Comparison of ENCODE assay signal across 17 cellular contexts in the genomic region with DNA sequence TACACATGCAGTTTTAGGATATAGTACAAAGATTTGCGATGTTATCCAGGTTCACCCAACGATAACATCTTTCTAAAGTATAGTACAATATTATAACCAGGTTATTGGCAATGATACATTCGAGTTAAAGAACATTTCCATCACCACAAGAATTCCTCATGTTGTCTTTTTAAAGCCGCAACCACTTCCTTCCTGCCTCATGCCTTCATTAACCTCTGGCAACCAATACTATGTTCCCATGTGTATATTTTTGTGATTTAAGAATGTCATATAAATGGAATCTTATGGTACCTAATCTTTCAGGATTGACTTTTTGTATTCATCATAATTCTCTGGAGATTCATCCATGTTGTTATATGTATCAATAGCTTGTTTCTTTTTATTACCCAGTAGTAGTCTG.
"Had no signal": no experiment of that assay in that cellular context is flagged by ENCODE, and none has a peak within 500 bp of the region (broad histone marks: within the 10 kb centered on the region; RNA-seq: fewer than 3 reads in every experiment).

No MANE protein-coding gene starts in this region.

- H3K27ac ChIP-seq: ascending aorta, cardiac muscle cell, tibial artery had no signal

- H3K36me3 Mint-ChIP-seq: activated naive CD4-positive, alpha-beta T cell treated with anti-CD3 and anti-CD28 coated beads, Interleukin-2, amount 10 ng/mL, durations not matched to agents 7 days and 5 days; memory B cell had no signal

- ATAC-seq: activated CD4-positive, CD25-positive, alpha-beta regulatory T cell treated with anti-CD3 and anti-CD28 coated beads, Interleukin-2, amount 50 U/mL, for 24 hours; activated naive CD8-positive, alpha-beta T cell treated with anti-CD3 and anti-CD28 coated beads, Interleukin-2, amount 50 U/mL, for 24 hours; activated T-cell treated with anti-CD3 and anti-CD28 coated beads, Interleukin-2, amount 50 U/mL, for 4 hours; left ventricle myocardium superior; stimulated activated naive CD8-positive, alpha-beta T cell treated with anti-CD3 and anti-CD28 coated beads, Interleukin-15, Interleukin-2, amounts not matched to agents 100 U/mL and 50 U/mL, for 24 hours had no signal

- H3K9me3 ChIP-seq: ascending aorta, tibial artery had no signal

- DNase-seq: activated CD4-positive, alpha-beta T cell treated with anti-CD3 and anti-CD28 coated beads, Interleukin-2, amount 10 ng/mL, durations not matched to agents 7 days and 5 days; activated CD8-positive, alpha-beta memory T cell treated with anti-CD3 and anti-CD28 coated beads, Interleukin-2, amount 50 U/mL, for 4 hours; activated naive CD4-positive, alpha-beta T cell treated with anti-CD3 and anti-CD28 coated beads, Interleukin-2, amount 10 ng/mL, durations not matched to agents 7 days and 5 days; activated naive CD8-positive, alpha-beta T cell treated with anti-CD3 and anti-CD28 coated beads, Interleukin-2, amount 50 U/mL, for 24 hours; activated T-cell treated with anti-CD3 and anti-CD28 coated beads, Interleukin-2, amount 50 U/mL, for 4 hours; head of caudate nucleus; left ventricle myocardium superior; retina; stimulated activated naive CD8-positive, alpha-beta T cell treated with anti-CD3 and anti-CD28 coated beads, Interleukin-15, Interleukin-2, amounts not matched to agents 100 U/mL and 50 U/mL, for 24 hours; substantia nigra; tibial artery had no signal

- H3K9me3 Mint-ChIP-seq: neural crest cell had no signal

- H3K27ac Mint-ChIP-seq: activated CD4-positive, alpha-beta T cell treated with anti-CD3 and anti-CD28 coated beads, Interleukin-2, amount 10 ng/mL, durations not matched to agents 7 days and 5 days; activated naive CD4-positive, alpha-beta T cell treated with anti-CD3 and anti-CD28 coated beads, Interleukin-2, amount 10 ng/mL, durations not matched to agents 7 days and 5 days; activated naive CD8-positive, alpha-beta T cell treated with anti-CD3 and anti-CD28 coated beads, Interleukin-2, amount 50 U/mL, for 24 hours; memory B cell; T-helper 1 cell treated with Interleukin-12 subunit alpha and Interleukin-12 subunit beta and Interleukin-4 antibody, amounts not matched to agents 30 μg/mL and 1 μg/mL, for 36 hours had no signal

- H3K4me3 Mint-ChIP-seq: activated CD4-positive, alpha-beta T cell treated with anti-CD3 and anti-CD28 coated beads, Interleukin-2, amount 10 ng/mL, durations not matched to agents 7 days and 5 days; activated naive CD4-positive, alpha-beta T cell treated with anti-CD3 and anti-CD28 coated beads, Interleukin-2, amount 10 ng/mL, durations not matched to agents 7 days and 5 days; activated naive CD8-positive, alpha-beta T cell treated with anti-CD3 and anti-CD28 coated beads, Interleukin-2, amount 50 U/mL, for 24 hours; activated T-cell treated with anti-CD3 and anti-CD28 coated beads, Interleukin-2, amount 50 U/mL, for 4 hours; memory B cell; neural crest cell; T-helper 1 cell treated with Interleukin-12 subunit alpha and Interleukin-12 subunit beta and Interleukin-4 antibody, amounts not matched to agents 30 μg/mL and 1 μg/mL, for 36 hours had no signal

- H3K36me3 ChIP-seq: ascending aorta, cardiac muscle cell, tibial artery had no signal

- H3K4me1 Mint-ChIP-seq: activated CD4-positive, alpha-beta T cell treated with anti-CD3 and anti-CD28 coated beads, Interleukin-2, amount 10 ng/mL, durations not matched to agents 7 days and 5 days; activated naive CD4-positive, alpha-beta T cell treated with anti-CD3 and anti-CD28 coated beads, Interleukin-2, amount 10 ng/mL, durations not matched to agents 7 days and 5 days; activated naive CD8-positive, alpha-beta T cell treated with anti-CD3 and anti-CD28 coated beads, Interleukin-2, amount 50 U/mL, for 24 hours; memory B cell; neural crest cell had no signal

- H3K4me3 ChIP-seq: ascending aorta, cardiac muscle cell, tibial artery had no signal

- H3K27me3 ChIP-seq: ascending aorta, cardiac muscle cell, tibial artery had no signal

- H3K27me3 Mint-ChIP-seq: activated CD4-positive, alpha-beta T cell treated with anti-CD3 and anti-CD28 coated beads, Interleukin-2, amount 10 ng/mL, durations not matched to agents 7 days and 5 days; activated naive CD4-positive, alpha-beta T cell treated with anti-CD3 and anti-CD28 coated beads, Interleukin-2, amount 10 ng/mL, durations not matched to agents 7 days and 5 days; activated naive CD8-positive, alpha-beta T cell treated with anti-CD3 and anti-CD28 coated beads, Interleukin-2, amount 50 U/mL, for 24 hours; memory B cell had no signal

- H3K4me1 ChIP-seq: ascending aorta, tibial artery had no signal
